31 cellular contexts compared by ENCODE assay signal in genomic region chr12:95492462-95492861, GRCh38. TPM values are rescaled to one million over a fixed set of nuclear protein-coding genes. Genes with fewer than 3 reads are reported as not detected.
"Had no signal": no experiment of that assay in that cellular context is flagged by ENCODE, and none has a peak within 500 bp of the region (broad histone marks: within the 10 kb centered on the region; RNA-seq: fewer than 3 reads in every experiment).

No MANE protein-coding gene starts in this region.

- H3K9me3 Mint-ChIP-seq: activated CD4-positive, alpha-beta memory T cell treated with anti-CD3 and anti-CD28 coated beads, Interleukin-2, amount 10 ng/mL, durations not matched to agents 7 days and 5 days; activated CD4-positive, alpha-beta T cell treated with anti-CD3 and anti-CD28 coated beads, Interleukin-2, amount 10 ng/mL, durations not matched to agents 7 days and 5 days; activated naive CD4-positive, alpha-beta T cell treated with anti-CD3 and anti-CD28 coated beads, Interleukin-2, amount 50 U/mL, for 24 hours; activated naive CD8-positive, alpha-beta T cell treated with anti-CD3 and anti-CD28 coated beads, Interleukin-2, amount 10 ng/mL, durations not matched to agents 7 days and 5 days; activated T-cell treated with anti-CD3 and anti-CD28 coated beads, Interleukin-2, amount 50 U/mL, for 24 hours; activated T-cell treated with anti-CD3 and anti-CD28 coated beads, Interleukin-2, amount 50 U/mL, for 72 hours; brain; effector memory CD8-positive, alpha-beta T cell had no signal

- H3K27me3 Mint-ChIP-seq: activated CD4-positive, alpha-beta memory T cell treated with anti-CD3 and anti-CD28 coated beads, Interleukin-2, amount 10 ng/mL, durations not matched to agents 7 days and 5 days; activated CD4-positive, alpha-beta T cell treated with anti-CD3 and anti-CD28 coated beads, Interleukin-2, amount 10 ng/mL, durations not matched to agents 7 days and 5 days; activated naive CD4-positive, alpha-beta T cell treated with anti-CD3 and anti-CD28 coated beads, Interleukin-2, amount 50 U/mL, for 24 hours; activated naive CD8-positive, alpha-beta T cell treated with anti-CD3 and anti-CD28 coated beads, Interleukin-2, amount 10 ng/mL, durations not matched to agents 7 days and 5 days; activated T-cell treated with anti-CD3 and anti-CD28 coated beads, Interleukin-2, amount 50 U/mL, for 24 hours; brain; effector memory CD8-positive, alpha-beta T cell had no signal

- DNase-seq: activated CD4-positive, alpha-beta memory T cell treated with anti-CD3 and anti-CD28 coated beads, Interleukin-2, amount 10 ng/mL, durations not matched to agents 7 days and 5 days; activated CD4-positive, alpha-beta T cell treated with anti-CD3 and anti-CD28 coated beads for 1 hour; activated CD4-positive, alpha-beta T cell treated with anti-CD3 and anti-CD28 coated beads for 4 hours; activated CD4-positive, alpha-beta T cell treated with anti-CD3 and anti-CD28 coated beads, Interleukin-2, amount 10 ng/mL, durations not matched to agents 7 days and 5 days; activated CD4-positive, alpha-beta T cell treated with anti-CD3 and anti-CD28 coated beads, Interleukin-2, amount 50 U/mL, for 4 hours; activated CD8-positive, alpha-beta memory T cell treated with anti-CD3 and anti-CD28 coated beads, Interleukin-2, amount 50 U/mL, for 48 hours; activated effector memory CD4-positive, alpha-beta T cell treated with Interleukin-2 at 50 U/mL for 16 hours; activated gamma-delta T cell treated with Interleukin-2 at 50 U/mL for 16 hours; activated naive CD4-positive, alpha-beta T cell treated with Interleukin-2 at 50 U/mL for 16 hours; activated naive CD8-positive, alpha-beta T cell treated with anti-CD3 and anti-CD28 coated beads, Interleukin-2, amount 10 ng/mL, durations not matched to agents 7 days and 5 days; activated T-cell treated with anti-CD3 and anti-CD28 coated beads for 4 hours; activated T-cell treated with anti-CD3 and anti-CD28 coated beads, Interleukin-2, amount 50 U/mL, for 24 hours; activated T-cell treated with anti-CD3 and anti-CD28 coated beads, Interleukin-2, amount 50 U/mL, for 72 hours; central memory CD4-positive, alpha-beta T cell; cerebellar nuclear complex; dermis blood vessel endothelial cell; effector CD4-positive, alpha-beta T cell; effector memory CD8-positive, alpha-beta T cell; erythroblast; foreskin keratinocyte; gastrocnemius medialis; glutamatergic neuron; heart left ventricle; T-helper 2 cell had no signal

- H3K9me3 ChIP-seq: ascending aorta, breast epithelium, esophagus muscularis mucosa, gastrocnemius medialis, heart left ventricle had no signal

- H3K4me1 ChIP-seq: ascending aorta, breast epithelium, esophagus muscularis mucosa, foreskin keratinocyte, gastrocnemius medialis, heart left ventricle had no signal

- H3K27ac ChIP-seq: ascending aorta, breast epithelium, cardiac muscle cell, coronary artery, esophagus muscularis mucosa, foreskin keratinocyte, gastrocnemius medialis, heart left ventricle had no signal

- H3K27ac Mint-ChIP-seq: activated CD4-positive, alpha-beta memory T cell treated with anti-CD3 and anti-CD28 coated beads, Interleukin-2, amount 10 ng/mL, durations not matched to agents 7 days and 5 days; activated CD4-positive, alpha-beta T cell treated with anti-CD3 and anti-CD28 coated beads, Interleukin-2, amount 10 ng/mL, durations not matched to agents 7 days and 5 days; activated naive CD4-positive, alpha-beta T cell treated with anti-CD3 and anti-CD28 coated beads, Interleukin-2, amount 50 U/mL, for 24 hours; brain had no signal

- H3K4me1 Mint-ChIP-seq: activated CD4-positive, alpha-beta memory T cell treated with anti-CD3 and anti-CD28 coated beads, Interleukin-2, amount 10 ng/mL, durations not matched to agents 7 days and 5 days; activated CD4-positive, alpha-beta T cell treated with anti-CD3 and anti-CD28 coated beads, Interleukin-2, amount 10 ng/mL, durations not matched to agents 7 days and 5 days; brain had no signal

- H3K4me3 ChIP-seq: ascending aorta, breast epithelium, cardiac muscle cell, coronary artery, esophagus muscularis mucosa, gastrocnemius medialis, heart left ventricle had no signal

- H3K4me3 Mint-ChIP-seq: activated CD4-positive, alpha-beta memory T cell treated with anti-CD3 and anti-CD28 coated beads, Interleukin-2, amount 10 ng/mL, durations not matched to agents 7 days and 5 days; activated CD4-positive, alpha-beta T cell treated with anti-CD3 and anti-CD28 coated beads, Interleukin-2, amount 10 ng/mL, durations not matched to agents 7 days and 5 days; activated naive CD4-positive, alpha-beta T cell treated with anti-CD3 and anti-CD28 coated beads, Interleukin-2, amount 50 U/mL, for 24 hours; activated naive CD8-positive, alpha-beta T cell treated with anti-CD3 and anti-CD28 coated beads, Interleukin-2, amount 10 ng/mL, durations not matched to agents 7 days and 5 days; activated T-cell treated with anti-CD3 and anti-CD28 coated beads, Interleukin-2, amount 50 U/mL, for 24 hours; activated T-cell treated with anti-CD3 and anti-CD28 coated beads, Interleukin-2, amount 50 U/mL, for 72 hours; brain; effector memory CD8-positive, alpha-beta T cell had no signal

- ATAC-seq: activated T-cell treated with anti-CD3 and anti-CD28 coated beads, Interleukin-2, amount 50 U/mL, for 72 hours; effector memory CD8-positive, alpha-beta T cell; foreskin keratinocyte; gastrocnemius medialis; heart left ventricle had no signal

RNA-seq across cellular contexts. Expression of gene USP44, which starts 58.8 kb away (rescaled TPM):
- total RNA-seq: foreskin keratinocyte had no signal
- polyA plus RNA-seq: foreskin keratinocyte had no signal
